8 cellular contexts compared by ENCODE assay signal in the genomic region with DNA sequence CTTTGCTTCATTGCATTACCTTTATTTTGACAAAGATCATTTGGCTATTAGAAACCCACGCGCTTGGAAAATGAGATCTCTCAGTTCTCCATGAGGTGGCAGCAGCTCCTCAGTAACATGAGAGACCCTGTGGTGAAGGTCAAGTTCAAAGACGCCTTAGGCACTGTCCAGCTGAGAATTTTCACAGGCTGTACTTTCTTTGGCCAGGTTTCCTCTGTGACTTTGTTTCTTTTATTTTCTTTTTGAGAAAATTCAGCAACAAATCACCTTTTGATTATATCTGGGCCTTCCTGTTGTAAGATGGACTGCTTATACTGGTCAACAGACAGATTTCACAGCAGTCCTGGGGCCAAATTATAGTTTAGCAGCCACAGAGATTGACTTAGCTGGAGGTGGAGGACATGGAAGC. TPM values are rescaled to one million over a fixed set of nuclear protein-coding genes. Genes with fewer than 3 reads are reported as not detected.
DNase-seq lines count a peak whose midpoint lies in the region; ATAC-seq and TF ChIP-seq lines count a peak whose summit lies in the region.

No MANE protein-coding gene starts in this region.

- no peaks in the 10 kb centered on the region for H3K4me1 ChIP-seq in upper lobe of left lung

- H3K27me3 ChIP-seq in upper lobe of left lung: no peaks in the 10 kb centered on the region

- no peak overlapping the region for H3K4me3 ChIP-seq in upper lobe of left lung

- intact Hi-C loops in Calu3 (cut with micrococcal nuclease; ENCODE audit: unreplicated experiment): loop anchor here (1.0 to 10.0 kb wide), 4 partner anchors 98 to 836 kb away; no protein-coding TSS in a partner anchor

- no peaks in the 10 kb centered on the region for H3K9me3 ChIP-seq in upper lobe of left lung

- H3K9me3 Mint-ChIP-seq in Calu3 (ENCODE audit: low read depth, unreplicated experiment): no peaks in the 10 kb centered on the region
- H3K9me3 Mint-ChIP-seq in effector memory CD8-positive, alpha-beta T cell: no peaks in the 10 kb centered on the region

- no TSS peak for BruUV-seq in Calu3 (replicated peaks; lab: Mats Ljungman, UMichigan)

- no peak overlapping the region for H3K27ac ChIP-seq in upper lobe of left lung

- H3K27ac Mint-ChIP-seq in Calu3 (ENCODE audit: unreplicated experiment): no peak overlapping the region
- H3K27ac Mint-ChIP-seq in effector memory CD8-positive, alpha-beta T cell: no peak overlapping the region

- no peaks in the 10 kb centered on the region for H3K4me1 Mint-ChIP-seq in Calu3 (ENCODE audit: low read depth, unreplicated experiment)
- H3K4me1 Mint-ChIP-seq in effector memory CD8-positive, alpha-beta T cell (ENCODE audit: low read depth in 2 of 2): no peaks in the 10 kb centered on the region

- no peak for TF ChIP-seq POLR2A in upper lobe of left lung (IDR thresholded peaks at IDR 0.05)

- DNase-seq in Calu3 (peak; percentile 59), HS-27A (ENCODE audit: low read depth) (peak; percentile 9), lung microvascular endothelial cell (ENCODE audit: low read depth in 2 of 2) (peak; percentile 41 to 50), upper lobe of left lung (peak in 1 of 2 donors; percentile 46)
- peak; percentile 22 to 37 (median 27) for DNase-seq in effector memory CD8-positive, alpha-beta T cell
- no peak for DNase-seq in activated T-cell treated with anti-CD3 and anti-CD28 coated beads, Interleukin-2, amount 50 U/mL, for 1 hour

- ATAC-seq in GM18508 (IDR thresholded peaks at IDR 0.05; ENCODE audit: insufficient read depth, unreplicated experiment) (peak; percentile 76), SK-N-SH treated with all-trans-retinoic acid at 6 μM for 48 hours (peak; percentile 97), upper lobe of left lung (ENCODE audit: low FRiP score in 2 of 2) (peak in 1 of 2 donors; percentile 83)
- peak; percentile 66 for ATAC-seq in effector memory CD8-positive, alpha-beta T cell (replicated peaks)

- 4 to 6% methylated on average over 3 of the region's 3 CpGs for WGBS in upper lobe of left lung, 2 donors

- TF ChIP-seq EP300 in upper lobe of left lung (IDR thresholded peaks at IDR 0.05): no peak

- H3K27me3 Mint-ChIP-seq in Calu3 (ENCODE audit: unreplicated experiment): no peaks in the 10 kb centered on the region
- no peaks in the 10 kb centered on the region for H3K27me3 Mint-ChIP-seq in effector memory CD8-positive, alpha-beta T cell

- TF ChIP-seq CTCF in Calu3 (IDR thresholded peaks at IDR 0.05; ENCODE audit: unreplicated experiment) (peak; percentile 58), upper lobe of left lung (IDR thresholded peaks at IDR 0.05) (peak; percentile 22 to 63 (median 49))

- H3K36me3 ChIP-seq in upper lobe of left lung: no peaks in the 10 kb centered on the region

- CTCF ChIA-PET in Calu3 (lab: Charles Lee): interaction anchor here (0.6 to 1.1 kb wide), 2 partner anchors 621 to 683 kb away, joined by 3 to 4 read pairs; no protein-coding TSS in a partner anchor

- no peaks in the 10 kb centered on the region for H3K36me3 Mint-ChIP-seq in Calu3 (ENCODE audit: insufficient read depth, unreplicated experiment)
- no peaks in the 10 kb centered on the region for H3K36me3 Mint-ChIP-seq in effector memory CD8-positive, alpha-beta T cell (ENCODE audit: insufficient read depth)

- H3K4me3 Mint-ChIP-seq in Calu3 (ENCODE audit: low read depth, unreplicated experiment): no peak overlapping the region
- no peak overlapping the region for H3K4me3 Mint-ChIP-seq in effector memory CD8-positive, alpha-beta T cell

TF ChIP-seq in SK-N-SH treated with all-trans-retinoic acid at 6 μM for 48 hours, 23 proteins besides CTCF, POLR2A, EP300 and RAD21:
- TF ChIP-seq ZFP30 (CRISPR knock-in tag; IDR thresholded peaks at IDR 0.05) (no peak), ZNF565 (CRISPR knock-in tag; conservative IDR thresholded peaks at IDR 0.05; ENCODE audit: low read depth) (no peak), RARB (CRISPR knock-in tag; IDR thresholded peaks at IDR 0.05) (no peak), TOX (CRISPR knock-in tag; IDR thresholded peaks at IDR 0.05; ENCODE audit: borderline replicate concordance) (no peak), ISL1 (CRISPR knock-in tag; IDR thresholded peaks at IDR 0.05) (no peak), BACH2 (CRISPR knock-in tag; IDR thresholded peaks at IDR 0.05; ENCODE audit: borderline replicate concordance) (no peak), ESRRG (CRISPR knock-in tag; IDR thresholded peaks at IDR 0.05) (no peak), ARNTL (CRISPR knock-in tag; IDR thresholded peaks at IDR 0.05; ENCODE audit: borderline replicate concordance, low read depth) (no peak), PPARA (CRISPR knock-in tag; IDR thresholded peaks at IDR 0.05; ENCODE audit: borderline replicate concordance) (no peak), ZC3H10 (CRISPR knock-in tag; IDR thresholded peaks at IDR 0.05) (no peak), ZNF8 (CRISPR knock-in tag; IDR thresholded peaks at IDR 0.05) (no peak), TCF4 (CRISPR knock-in tag; IDR thresholded peaks at IDR 0.05; ENCODE audit: borderline replicate concordance) (no peak), ZFP3 (CRISPR knock-in tag; IDR thresholded peaks at IDR 0.05) (no peak)
- TF ChIP-seq, protein P1, sequence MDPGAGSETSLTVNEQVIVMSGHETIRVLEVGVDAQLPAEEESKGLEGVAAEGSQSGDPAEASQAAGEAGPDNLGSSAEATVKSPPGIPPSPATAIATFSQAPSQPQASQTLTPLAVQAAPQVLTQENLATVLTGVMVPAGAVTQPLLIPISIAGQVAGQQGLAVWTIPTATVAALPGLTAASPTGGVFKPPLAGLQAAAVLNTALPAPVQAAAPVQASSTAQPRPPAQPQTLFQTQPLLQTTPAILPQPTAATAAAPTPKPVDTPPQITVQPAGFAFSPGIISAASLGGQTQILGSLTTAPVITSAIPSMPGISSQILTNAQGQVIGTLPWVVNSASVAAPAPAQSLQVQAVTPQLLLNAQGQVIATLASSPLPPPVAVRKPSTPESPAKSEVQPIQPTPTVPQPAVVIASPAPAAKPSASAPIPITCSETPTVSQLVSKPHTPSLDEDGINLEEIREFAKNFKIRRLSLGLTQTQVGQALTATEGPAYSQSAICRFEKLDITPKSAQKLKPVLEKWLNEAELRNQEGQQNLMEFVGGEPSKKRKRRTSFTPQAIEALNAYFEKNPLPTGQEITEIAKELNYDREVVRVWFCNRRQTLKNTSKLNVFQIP (CRISPR knock-in tag; IDR thresholded peaks at IDR 0.05; ENCODE audit: borderline replicate concordance, low read depth): no peak
- TF ChIP-seq, protein P2, sequence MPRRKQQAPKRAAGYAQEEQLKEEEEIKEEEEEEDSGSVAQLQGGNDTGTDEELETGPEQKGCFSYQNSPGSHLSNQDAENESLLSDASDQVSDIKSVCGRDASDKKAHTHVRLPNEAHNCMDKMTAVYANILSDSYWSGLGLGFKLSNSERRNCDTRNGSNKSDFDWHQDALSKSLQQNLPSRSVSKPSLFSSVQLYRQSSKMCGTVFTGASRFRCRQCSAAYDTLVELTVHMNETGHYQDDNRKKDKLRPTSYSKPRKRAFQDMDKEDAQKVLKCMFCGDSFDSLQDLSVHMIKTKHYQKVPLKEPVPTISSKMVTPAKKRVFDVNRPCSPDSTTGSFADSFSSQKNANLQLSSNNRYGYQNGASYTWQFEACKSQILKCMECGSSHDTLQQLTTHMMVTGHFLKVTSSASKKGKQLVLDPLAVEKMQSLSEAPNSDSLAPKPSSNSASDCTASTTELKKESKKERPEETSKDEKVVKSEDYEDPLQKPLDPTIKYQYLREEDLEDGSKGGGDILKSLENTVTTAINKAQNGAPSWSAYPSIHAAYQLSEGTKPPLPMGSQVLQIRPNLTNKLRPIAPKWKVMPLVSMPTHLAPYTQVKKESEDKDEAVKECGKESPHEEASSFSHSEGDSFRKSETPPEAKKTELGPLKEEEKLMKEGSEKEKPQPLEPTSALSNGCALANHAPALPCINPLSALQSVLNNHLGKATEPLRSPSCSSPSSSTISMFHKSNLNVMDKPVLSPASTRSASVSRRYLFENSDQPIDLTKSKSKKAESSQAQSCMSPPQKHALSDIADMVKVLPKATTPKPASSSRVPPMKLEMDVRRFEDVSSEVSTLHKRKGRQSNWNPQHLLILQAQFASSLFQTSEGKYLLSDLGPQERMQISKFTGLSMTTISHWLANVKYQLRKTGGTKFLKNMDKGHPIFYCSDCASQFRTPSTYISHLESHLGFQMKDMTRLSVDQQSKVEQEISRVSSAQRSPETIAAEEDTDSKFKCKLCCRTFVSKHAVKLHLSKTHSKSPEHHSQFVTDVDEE (CRISPR knock-in tag; IDR thresholded peaks at IDR 0.05): no peak
- TF ChIP-seq, protein P3, sequence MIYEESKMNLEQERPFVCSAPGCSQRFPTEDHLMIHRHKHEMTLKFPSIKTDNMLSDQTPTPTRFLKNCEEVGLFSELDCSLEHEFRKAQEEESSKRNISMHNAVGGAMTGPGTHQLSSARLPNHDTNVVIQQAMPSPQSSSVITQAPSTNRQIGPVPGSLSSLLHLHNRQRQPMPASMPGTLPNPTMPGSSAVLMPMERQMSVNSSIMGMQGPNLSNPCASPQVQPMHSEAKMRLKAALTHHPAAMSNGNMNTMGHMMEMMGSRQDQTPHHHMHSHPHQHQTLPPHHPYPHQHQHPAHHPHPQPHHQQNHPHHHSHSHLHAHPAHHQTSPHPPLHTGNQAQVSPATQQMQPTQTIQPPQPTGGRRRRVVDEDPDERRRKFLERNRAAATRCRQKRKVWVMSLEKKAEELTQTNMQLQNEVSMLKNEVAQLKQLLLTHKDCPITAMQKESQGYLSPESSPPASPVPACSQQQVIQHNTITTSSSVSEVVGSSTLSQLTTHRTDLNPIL (CRISPR knock-in tag; IDR thresholded peaks at IDR 0.05; ENCODE audit: low read depth): no peak
- TF ChIP-seq, protein P4, sequence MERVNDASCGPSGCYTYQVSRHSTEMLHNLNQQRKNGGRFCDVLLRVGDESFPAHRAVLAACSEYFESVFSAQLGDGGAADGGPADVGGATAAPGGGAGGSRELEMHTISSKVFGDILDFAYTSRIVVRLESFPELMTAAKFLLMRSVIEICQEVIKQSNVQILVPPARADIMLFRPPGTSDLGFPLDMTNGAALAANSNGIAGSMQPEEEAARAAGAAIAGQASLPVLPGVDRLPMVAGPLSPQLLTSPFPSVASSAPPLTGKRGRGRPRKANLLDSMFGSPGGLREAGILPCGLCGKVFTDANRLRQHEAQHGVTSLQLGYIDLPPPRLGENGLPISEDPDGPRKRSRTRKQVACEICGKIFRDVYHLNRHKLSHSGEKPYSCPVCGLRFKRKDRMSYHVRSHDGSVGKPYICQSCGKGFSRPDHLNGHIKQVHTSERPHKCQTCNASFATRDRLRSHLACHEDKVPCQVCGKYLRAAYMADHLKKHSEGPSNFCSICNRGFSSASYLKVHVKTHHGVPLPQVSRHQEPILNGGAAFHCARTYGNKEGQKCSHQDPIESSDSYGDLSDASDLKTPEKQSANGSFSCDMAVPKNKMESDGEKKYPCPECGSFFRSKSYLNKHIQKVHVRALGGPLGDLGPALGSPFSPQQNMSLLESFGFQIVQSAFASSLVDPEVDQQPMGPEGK (CRISPR knock-in tag; IDR thresholded peaks at IDR 0.05; ENCODE audit: borderline replicate concordance): no peak

RNA-seq across cellular contexts. Expression of a gene that starts 54.5 kb away (rescaled TPM):
- total RNA-seq in Calu3 (2022) (75.9 and 82.8 TPM in 2 replicates), lung microvascular endothelial cell (29.0 and 41.1 TPM in 2 replicates), upper lobe of left lung (10 to 100 TPM; 27.9 to 91.3 (median 45.0) TPM)
